In genomic region chr9:87179556-87180340, GRCh38 we compare ENCODE assay signal across 19 cellular contexts.
DNase-seq lines count a peak whose midpoint lies in the region; ATAC-seq and TF ChIP-seq lines count a peak whose summit lies in the region.
"Had no signal": no experiment of that assay in that cellular context is flagged by ENCODE, and none has a peak within 500 bp of the region (broad histone marks: within the 10 kb centered on the region; RNA-seq: fewer than 3 reads in every experiment).

No MANE protein-coding gene starts in this region.

- 55% methylated on average over 7 of the region's 7 CpGs for WGBS in SK-N-SH (ENCODE audit: low lambda C conversion rate)

- 0 out of 2 replicates have a peak, but pooled peaks cover 7% of the 10 kb centered on the region for H3K9me3 ChIP-seq in SK-N-SH
- H3K9me3 ChIP-seq: Peyer's patch, psoas muscle had no signal

- DNase-seq in GM12865 (ENCODE audit: low read depth) (peak; percentile 34), SK-N-SH (no peak), erythroblast (lab: John Stamatoyannopoulos, UW) (peak; percentile 30 to 35), non-pigmented ciliary epithelial cell (ENCODE audit: low read depth) (peak; percentile 60), anterior cingulate cortex (lab: John Stamatoyannopoulos, UW) (no peak)
- no peak for DNase-seq in activated naive CD4-positive, alpha-beta T cell treated with Interleukin-2 at 50 U/mL for 16 hours
- DNase-seq in activated CD4-positive, alpha-beta T cell treated with anti-CD3 and anti-CD28 coated beads, Interleukin-2, amount 50 U/mL, for 1 hour, result no peak
- DNase-seq: ACHN; activated CD4-positive, alpha-beta T cell treated with anti-CD3 and anti-CD28 coated beads, Interleukin-2, amount 10 ng/mL, durations not matched to agents 24 days and 14 days; activated CD8-positive, alpha-beta memory T cell treated with anti-CD3 and anti-CD28 coated beads, Interleukin-2, amount 50 U/mL, for 4 hours; activated gamma-delta T cell; amygdala; DMS 273 treated with DMSO at 0.1 percent for 48 hours; left cardiac atrium; NCI-H1694; NCI-H2227 treated with DMSO at 0.1 percent for 48 hours; Peyer's patch; psoas muscle had no signal

- H3K27me3 ChIP-seq in SK-N-SH (ENCODE audit: insufficient read depth), result no peaks in the 10 kb centered on the region
- H3K27me3 ChIP-seq: Peyer's patch had no signal

- CTCF ChIA-PET in SK-N-SH (lab: Yijun Ruan, JAX), result interaction anchor here (0.8 kb wide), 1 partner anchor 98 kb away, joined by 3 read pairs; no protein-coding TSS in a partner anchor

- POLR2A ChIA-PET in SK-N-SH (lab: Yijun Ruan, JAX), result no interaction called here

- H3F3A ChIP-seq in SK-N-SH (replicated peaks; ENCODE audit: insufficient read depth), result no peaks in the 10 kb centered on the region

- no peaks in the 10 kb centered on the region for H3K79me2 ChIP-seq in SK-N-SH (ENCODE audit: insufficient read depth)

- no peaks in the 10 kb centered on the region for H3K9me2 ChIP-seq in SK-N-SH

- peaks cover 0 to 4% of the 10 kb centered on the region in 2 experiments for H3K36me3 ChIP-seq in SK-N-SH (replicated peaks in 1 of 2; ENCODE audit: control insufficient read depth in 1 of 2, insufficient read depth in 2 of 2, low read length in 1 of 2)
- H3K36me3 ChIP-seq: Peyer's patch had no signal

- peak overlapping the region; percentile 27 to 83 for H3K27ac ChIP-seq in SK-N-SH (ENCODE audit: low read depth in 2 of 2, low read length in 1 of 2)
- H3K27ac ChIP-seq: Peyer's patch, psoas muscle had no signal

- 0 out of 2 replicates have a peak overlapping the region, but pooled peaks have one; percentile 12 for H3K4me2 ChIP-seq in SK-N-SH

- H3K4me3 ChIP-seq in GM12865 (ENCODE audit: low read depth, low read length), result no peak overlapping the region
- H3K4me3 ChIP-seq in SK-N-SH (ENCODE audit: low read depth in 2 of 2, low read length in 1 of 2), result no peak overlapping the region
- H3K4me3 ChIP-seq: Peyer's patch, psoas muscle had no signal

- TF ChIP-seq RAD21 in SK-N-SH (IDR thresholded peaks at IDR 0.05; ENCODE audit: low read length), result no peak

- no peak overlapping the region for H3K9ac ChIP-seq in SK-N-SH

- TF ChIP-seq EP300 in SK-N-SH (IDR thresholded peaks at IDR 0.05; ENCODE audit: borderline replicate concordance in 1 of 2, low read depth in 1 of 2, low read length in 1 of 2), result no peak; a peak in 1 of 4 replicates

- TF ChIP-seq CTCF in GM12865 (IDR thresholded peaks at IDR 0.05; ENCODE audit: insufficient read depth, low read depth, low read length, missing control alignments) (no peak), SK-N-SH (IDR thresholded peaks at IDR 0.05) (no peak)

- peaks cover 3 to 10% of the 10 kb centered on the region in 2 experiments for H3K4me1 ChIP-seq in SK-N-SH (ENCODE audit: control insufficient read depth in 1 of 2, insufficient read depth in 2 of 2, low read depth in 1 of 2, low read length in 1 of 2)
- H3K4me1 ChIP-seq: Peyer's patch had no signal

- H4K20me1 ChIP-seq in SK-N-SH (ENCODE audit: insufficient read depth), result no peaks in the 10 kb centered on the region

- ATAC-seq in GM21825 (IDR thresholded peaks at IDR 0.05; ENCODE audit: unreplicated experiment), result no peak
- ATAC-seq: left cardiac atrium had no signal

- no peak for TF ChIP-seq POLR2A in erythroblast (IDR thresholded peaks at IDR 0.05; ENCODE audit: low read length)

- peak overlapping the region; percentile 62; the same call in 1 of the 2 replicates for H2AFZ ChIP-seq in SK-N-SH (ENCODE audit: low read depth)

TF ChIP-seq in SK-N-SH, 30 proteins besides CTCF, POLR2A, EP300 and RAD21:
- TF ChIP-seq FOSL2 (IDR thresholded peaks at IDR 0.05; ENCODE audit: borderline replicate concordance, low read depth), result 0 out of 2 replicates have a peak, but pooled peaks have one; percentile 36
- TF ChIP-seq JUND (IDR thresholded peaks at IDR 0.05), result peak; percentile 31; the same call in 1 of the 2 replicates
- TF ChIP-seq YY1 (IDR thresholded peaks at IDR 0.05; ENCODE audit: low read depth), result peak; percentile 56; the same call in 1 of the 2 replicates
- TF ChIP-seq TCF12 (IDR thresholded peaks at IDR 0.05), result peak; percentile 9; the same call in 1 of the 2 replicates
- 0 out of 2 replicates have a peak, but pooled peaks have one; percentile 3 for TF ChIP-seq PBX3 (IDR thresholded peaks at IDR 0.05)
- TF ChIP-seq CHD2 (IDR thresholded peaks at IDR 0.05; ENCODE audit: low read length, partially characterized antibody), result no peak

Comparison
In these comparisons a context has a peak if more than half of its experiments do, and no peak if none do; other contexts are left out.
1. DNase-seq: peak in GM12865 (single experiment), erythroblast (2 of 2) and non-pigmented ciliary epithelial cell (single experiment); none in SK-N-SH (single experiment), anterior cingulate cortex (0 of 58), activated naive CD4-positive, alpha-beta T cell treated with Interleukin-2 at 50 U/mL for 16 hours (single experiment) and activated CD4-positive, alpha-beta T cell treated with anti-CD3 and anti-CD28 coated beads, Interleukin-2, amount 50 U/mL, for 1 hour (single experiment).